Comparison of ENCODE assay signal across 8 cellular contexts in genomic region chr12:9707864-9708808, GRCh38.
DNase-seq lines count a peak whose midpoint lies in the region; ATAC-seq and TF ChIP-seq lines count a peak whose summit lies in the region.

No MANE protein-coding gene starts in this region.

- H3K27me3 ChIP-seq in KMS-11 (ENCODE audit: insufficient read depth, low read depth), result no peaks in the 10 kb centered on the region

- peak overlapping the region; percentile 55 for H2AFZ ChIP-seq in KMS-11 (ENCODE audit: low read depth)

- peaks cover 55% of the 10 kb centered on the region for H3K4me1 Mint-ChIP-seq in T-helper 1 cell treated with Interleukin-12 subunit alpha and Interleukin-12 subunit beta and Interleukin-4 antibody, amounts not matched to agents 30 μg/mL and 1 μg/mL, for 36 hours (ENCODE audit: low read depth)

- peaks cover 44% of the 10 kb centered on the region for H3K36me3 Mint-ChIP-seq in T-helper 1 cell treated with Interleukin-12 subunit alpha and Interleukin-12 subunit beta and Interleukin-4 antibody, amounts not matched to agents 30 μg/mL and 1 μg/mL, for 36 hours (ENCODE audit: low read depth)

- no peaks in the 10 kb centered on the region for H3K79me2 ChIP-seq in KMS-11 (ENCODE audit: insufficient read depth, low read depth)

- no peak overlapping the region; the same call in 1 of the 2 replicates for H3K9ac ChIP-seq in KMS-11

- no peak for ATAC-seq in GM19395 (IDR thresholded peaks at IDR 0.05; ENCODE audit: unreplicated experiment)

- DNase-seq in ELR (ENCODE audit: low read depth), result peak; percentile 68
- peak; percentile 42 for DNase-seq in amniotic epithelial cell (ENCODE audit: low read depth)
- peak; percentile 46 for DNase-seq in iPS DF 4.7 (ENCODE audit: extremely low read depth, low spot score)
- peak; percentile 45 to 57 for DNase-seq in stimulated activated CD4-positive, alpha-beta T cell treated with anti-CD3 and anti-CD28 coated beads, Interleukin-1b, Interleukin-23, amount 100 ng/mL, for 4 hours (ENCODE audit: low read depth in 2 of 2)
- no peak for DNase-seq in NCI-H187 treated with DMSO at 0.1 percent for 48 hours (lab: John Stamatoyannopoulos, UW)

- peak overlapping the region; percentile 90 for H3K27ac ChIP-seq in KMS-11

- peak; percentile 81 for TF ChIP-seq CTCF in KMS-11 (conservative IDR thresholded peaks at IDR 0.05; ENCODE audit: low read depth, low read length)

- no peaks in the 10 kb centered on the region for H4K20me1 ChIP-seq in KMS-11 (ENCODE audit: insufficient read depth)

- H3K36me3 ChIP-seq in KMS-11 (ENCODE audit: insufficient read depth), result no peaks in the 10 kb centered on the region

- no peak overlapping the region for H3K4me3 ChIP-seq in KMS-11 (IDR thresholded peaks at IDR 0.05; ENCODE audit: insufficient read depth, low read depth, low read length)

- no peaks in the 10 kb centered on the region for H3K27me3 Mint-ChIP-seq in T-helper 1 cell treated with Interleukin-12 subunit alpha and Interleukin-12 subunit beta and Interleukin-4 antibody, amounts not matched to agents 30 μg/mL and 1 μg/mL, for 36 hours (ENCODE audit: low read depth)

- H3K9me3 Mint-ChIP-seq in T-helper 1 cell treated with Interleukin-12 subunit alpha and Interleukin-12 subunit beta and Interleukin-4 antibody, amounts not matched to agents 30 μg/mL and 1 μg/mL, for 36 hours, result peaks cover 18% of the 10 kb centered on the region

- peak overlapping the region; percentile 76 for H3K4me2 ChIP-seq in KMS-11

- H3K27ac Mint-ChIP-seq in T-helper 1 cell treated with Interleukin-12 subunit alpha and Interleukin-12 subunit beta and Interleukin-4 antibody, amounts not matched to agents 30 μg/mL and 1 μg/mL, for 36 hours, result peak overlapping the region; percentile 88

- H3K4me3 Mint-ChIP-seq in T-helper 1 cell treated with Interleukin-12 subunit alpha and Interleukin-12 subunit beta and Interleukin-4 antibody, amounts not matched to agents 30 μg/mL and 1 μg/mL, for 36 hours, result peak overlapping the region; percentile 71

- peaks cover 65% of the 10 kb centered on the region for H3K4me1 ChIP-seq in KMS-11 (ENCODE audit: low read depth, poor library complexity, severe bottlenecking)
